8 cellular contexts compared by ENCODE assay signal in the genomic region with DNA sequence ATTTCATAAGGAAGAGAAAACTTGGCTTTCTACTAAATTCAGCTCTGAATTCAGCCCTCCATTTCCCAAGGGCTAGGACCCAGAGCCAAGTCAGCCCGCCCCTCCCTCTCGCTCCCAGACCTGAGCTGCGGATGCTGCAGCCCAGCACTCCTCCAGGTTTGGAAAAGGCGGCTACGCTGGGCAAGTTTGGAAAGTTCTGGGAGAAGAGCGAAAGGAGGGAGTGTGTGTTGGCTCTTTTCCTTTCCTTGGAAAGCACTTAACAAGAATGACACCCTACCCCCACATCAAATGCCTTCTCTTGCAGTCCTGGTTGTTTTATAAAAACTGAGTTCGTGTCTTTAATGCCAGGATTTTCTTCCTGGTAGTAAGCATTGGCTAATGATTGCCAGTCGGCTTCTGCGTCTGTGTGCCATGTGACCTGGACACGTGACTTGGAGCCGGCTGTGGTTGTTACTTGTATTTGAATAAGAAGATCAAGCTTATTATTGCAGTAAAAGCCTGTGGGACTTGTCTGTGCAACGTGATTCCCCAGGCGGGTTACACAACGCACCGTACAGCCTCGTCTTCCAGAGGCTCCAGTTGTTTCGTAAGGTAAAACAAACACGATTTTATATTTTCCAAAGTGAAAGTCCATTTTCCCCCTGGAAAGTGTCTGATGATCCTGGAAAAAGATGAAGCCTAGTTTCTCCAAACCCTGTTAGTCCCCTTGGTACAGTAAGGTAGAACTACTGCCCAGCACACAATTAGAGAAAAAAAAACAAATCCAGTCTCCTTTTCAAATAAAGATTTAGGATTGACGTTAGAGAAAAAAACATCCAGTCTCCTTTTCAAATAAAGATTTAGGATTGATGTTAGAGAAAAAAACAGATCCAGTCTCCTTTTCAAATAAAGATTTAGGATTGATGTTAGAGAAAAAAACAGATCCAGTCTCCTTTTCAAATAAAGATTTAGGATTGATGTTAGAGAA. TPM values are rescaled to one million over a fixed set of nuclear protein-coding genes. Genes with fewer than 3 reads are reported as not detected.
A peak's percentile ranks its signal among the peaks of the same experiment; 100 is the strongest.
DNase-seq lines count a peak whose midpoint lies in the region; ATAC-seq and TF ChIP-seq lines count a peak whose summit lies in the region.

No MANE protein-coding gene starts in this region.

- H3K4me3 ChIP-seq in GM12864 (ENCODE audit: low read depth, low read length) (peak overlapping the region; percentile 64), body of pancreas (peak overlapping the region; percentile 0 to 22)

- WGBS in body of pancreas, 2 donors, result 0 to 2% methylated on average over 19 of the region's 19 CpGs

- H3K27ac ChIP-seq in body of pancreas, result peak overlapping the region; percentile 67 to 98 (median 94)

- peak; percentile 15 to 88 (median 87) for TF ChIP-seq POLR2A in body of pancreas (IDR thresholded peaks at IDR 0.05)

- TF ChIP-seq CTCF in GM12864 (IDR thresholded peaks at IDR 0.05; ENCODE audit: low read depth, low read length, missing control alignments) (no peak), body of pancreas (IDR thresholded peaks at IDR 0.05) (no peak)

- no peaks in the 10 kb centered on the region for H3K36me3 ChIP-seq in body of pancreas (replicated peaks in 1 of 2; ENCODE audit: insufficient read depth in 1 of 2, low read depth in 2 of 2)

- DNase-seq in GM12864 (ENCODE audit: low read depth) (peak; percentile 53), NCI-H1436 (lab: John Stamatoyannopoulos, UW) (peak; percentile 51), T-helper 2 cell (peak; percentile 26 to 93 (median 60)), body of pancreas (peak; percentile 95 to 98 (median 97)), hypothalamus (lab: John Stamatoyannopoulos, UW) (peak; percentile 16 to 95 (median 76)), renal cortical epithelial cell (ENCODE audit: low read depth) (peak; percentile 98), cerebellar nuclear complex (lab: John Stamatoyannopoulos, UW) (no peak)

- peak; percentile 68 for ATAC-seq in HG02678 (IDR thresholded peaks at IDR 0.05; ENCODE audit: unreplicated experiment)
- ATAC-seq in body of pancreas, result peak; percentile 95

- H3K9me3 ChIP-seq in body of pancreas, result no peaks in the 10 kb centered on the region

- peaks cover 8% of the 10 kb centered on the region for H3K4me1 ChIP-seq in body of pancreas

- intact Hi-C loops in body of pancreas (cut with DNase I), result no loop called here

- no peaks in the 10 kb centered on the region for H3K27me3 ChIP-seq in body of pancreas

RNA-seq across cellular contexts. Expression of a gene that starts 26.8 kb away (rescaled TPM):
- total RNA-seq in body of pancreas, result not detected
- total RNA-seq in renal cortical epithelial cell, result not detected in 2 replicates

Comparison
In these comparisons a context has a peak if more than half of its experiments do, and no peak if none do; other contexts are left out.
1. DNase-seq: peak in GM12864 (single experiment), NCI-H1436 (single experiment), T-helper 2 cell (5 of 5), body of pancreas (4 of 4), hypothalamus (51 of 51) and renal cortical epithelial cell (single experiment); none in cerebellar nuclear complex (0 of 2).